ENCODE assay signal across 16 cellular contexts in genomic region chr5:113237893-113238292, GRCh38.
DNase-seq lines count a peak whose midpoint lies in the region; ATAC-seq and TF ChIP-seq lines count a peak whose summit lies in the region.
"Had no signal": no experiment of that assay in that cellular context is flagged by ENCODE, and none has a peak within 500 bp of the region (broad histone marks: within the 10 kb centered on the region; RNA-seq: fewer than 3 reads in every experiment).

No MANE protein-coding gene starts in this region.

- H3K4me3 Mint-ChIP-seq in GM23338 (no peak overlapping the region), WTC11 (no peak overlapping the region), mesothelial cell of epicardium (no peak overlapping the region)

- intact Hi-C loops in mucosa of descending colon (cut with DNase I, micrococcal nuclease), result no loop called here

- H3K4me2 ChIP-seq in GM23338, result no peak overlapping the region

- no peaks in the 10 kb centered on the region for H3K36me3 ChIP-seq in GM23338 (ENCODE audit: insufficient read depth)
- no peaks in the 10 kb centered on the region for H3K36me3 ChIP-seq in mucosa of descending colon (ENCODE audit: low read depth)
- H3K36me3 ChIP-seq: Peyer's patch had no signal

- no peaks in the 10 kb centered on the region for H3K9me2 ChIP-seq in GM23338 (ENCODE audit: insufficient read depth)

- no peaks in the 10 kb centered on the region for H4K20me1 ChIP-seq in GM23338 (replicated peaks; ENCODE audit: insufficient read depth)

- H3K36me3 Mint-ChIP-seq in GM23338 (ENCODE audit: low read depth) (no peaks in the 10 kb centered on the region), WTC11 (no peaks in the 10 kb centered on the region), mesothelial cell of epicardium (no peaks in the 10 kb centered on the region)

- H3K79me2 ChIP-seq in GM23338 (replicated peaks; ENCODE audit: insufficient read depth), result no peaks in the 10 kb centered on the region

- DNase-seq in GM23338 (ENCODE audit: low spot score) (no peak), NCI-H69 (lab: John Stamatoyannopoulos, UW) (peak; percentile 42), WTC11 (ENCODE audit: low spot score) (no peak), mesothelial cell of epicardium (ENCODE audit: low spot score in 2 of 2, unreplicated experiment in 2 of 2) (no peak), GOT3 (lab: John Stamatoyannopoulos, UW) (no peak), mucosa of descending colon (no peak)
- DNase-seq: C1 segment of cervical spinal cord, NCI-H1092 treated with DMSO at 0.1 percent for 48 hours, NCI-H345, NCI-H524 treated with DMSO at 0.1 percent for 48 hours, Peyer's patch, T-helper 1 cell had no signal

- no peak overlapping the region for H2AFZ ChIP-seq in GM23338

- H3K27me3 Mint-ChIP-seq in GM23338 (ENCODE audit: insufficient read depth, low read depth, poor library complexity), result peaks cover 3% of the 10 kb centered on the region
- H3K27me3 Mint-ChIP-seq in WTC11 (ENCODE audit: low read depth), result no peaks in the 10 kb centered on the region
- no peaks in the 10 kb centered on the region for H3K27me3 Mint-ChIP-seq in mesothelial cell of epicardium (ENCODE audit: low read depth)

- POLR2A ChIA-PET in WTC11 (lab: Charles Lee), result interaction anchor here (0.7 kb wide), 1 partner anchor 37 kb away, joined by 3 read pairs; no protein-coding TSS in a partner anchor

- H3K9me3 Mint-ChIP-seq in GM23338 (no peaks in the 10 kb centered on the region), WTC11 (no peaks in the 10 kb centered on the region), mesothelial cell of epicardium (no peaks in the 10 kb centered on the region)

- H3K27ac ChIP-seq in GM23338 (ENCODE audit: low read depth), result no peak overlapping the region
- H3K27ac ChIP-seq: Peyer's patch had no signal

- ATAC-seq in GM23338, result no peak
- no peak for ATAC-seq in WTC11
- no peak for ATAC-seq in mucosa of descending colon
- no peak for ATAC-seq in HG03571 (IDR thresholded peaks at IDR 0.05; ENCODE audit: unreplicated experiment)
- no peak for ATAC-seq in GM19023 (IDR thresholded peaks at IDR 0.05; ENCODE audit: unreplicated experiment)
- ATAC-seq: HCT116, K562 had no signal

- H3F3A ChIP-seq in GM23338 (replicated peaks; ENCODE audit: low read depth), result no peaks in the 10 kb centered on the region

- no peak overlapping the region for H3K4me3 ChIP-seq in GM23338
- H3K4me3 ChIP-seq in mucosa of descending colon, result no peak overlapping the region
- H3K4me3 ChIP-seq: K562, Peyer's patch had no signal

- no peaks in the 10 kb centered on the region for H3K9me3 ChIP-seq in mucosa of descending colon
- H3K9me3 ChIP-seq: Peyer's patch had no signal

- H3K4me1 ChIP-seq in GM23338 (ENCODE audit: insufficient read depth), result peaks cover 44% of the 10 kb centered on the region
- no peaks in the 10 kb centered on the region for H3K4me1 ChIP-seq in mucosa of descending colon (ENCODE audit: low read depth)
- H3K4me1 ChIP-seq: Peyer's patch had no signal

- H3K4me1 Mint-ChIP-seq in GM23338 (peaks cover 51% of the 10 kb centered on the region), WTC11 (peaks cover 61% of the 10 kb centered on the region), mesothelial cell of epicardium (peaks cover 59% of the 10 kb centered on the region)

- H3K27ac Mint-ChIP-seq in GM23338 (peak overlapping the region; percentile 57; the same call in 1 of the 2 replicates), WTC11 (peak overlapping the region; percentile 14; the same call in 1 of the 2 replicates), mesothelial cell of epicardium (peak overlapping the region; percentile 41)

- CTCF ChIA-PET in WTC11 (lab: Charles Lee), result no interaction called here

- TF ChIP-seq CTCF in GM23338 (conservative IDR thresholded peaks at IDR 0.05; ENCODE audit: low read depth in 2 of 2) (no peak), WTC11 (IDR thresholded peaks at IDR 0.05) (no peak), mesothelial cell of epicardium (IDR thresholded peaks at IDR 0.05; ENCODE audit: unreplicated experiment) (no peak), mucosa of descending colon (IDR thresholded peaks at IDR 0.05) (no peak)

- H3K27me3 ChIP-seq in GM23338 (ENCODE audit: insufficient read depth), result no peaks in the 10 kb centered on the region
- H3K27me3 ChIP-seq: Peyer's patch had no signal

TF ChIP-seq in GM23338, 12 proteins besides CTCF, POLR2A, EP300 and RAD21:
- TF ChIP-seq POLR2AphosphoS5 (IDR thresholded peaks at IDR 0.05; ENCODE audit: low read depth) (no peak), EZH2phosphoT487 (IDR thresholded peaks at IDR 0.05; ENCODE audit: unreplicated experiment) (no peak), EZH2 (IDR thresholded peaks at IDR 0.05; ENCODE audit: low read depth, unreplicated experiment) (no peak), CREB1 (CRISPR knock-in tag; IDR thresholded peaks at IDR 0.05; ENCODE audit: low read depth) (no peak)
TF ChIP-seq in GM23338: peak in this region for 0.

TF ChIP-seq in WTC11, 78 proteins besides CTCF, POLR2A, EP300 and RAD21:
- no peak for TF ChIP-seq RELA (CRISPR knock-in tag; IDR thresholded peaks at IDR 0.05; ENCODE audit: borderline replicate concordance)
- TF ChIP-seq ZNF671 (CRISPR knock-in tag; IDR thresholded peaks at IDR 0.05), result no peak
- TF ChIP-seq KAT7 (CRISPR knock-in tag; IDR thresholded peaks at IDR 0.05; ENCODE audit: borderline replicate concordance), result no peak
- TF ChIP-seq GABPB1 (CRISPR knock-in tag; IDR thresholded peaks at IDR 0.05), result no peak
- no peak for TF ChIP-seq USF2 (CRISPR knock-in tag; IDR thresholded peaks at IDR 0.05)
- no peak for TF ChIP-seq CBFB (CRISPR knock-in tag; IDR thresholded peaks at IDR 0.05; ENCODE audit: low read depth)
- no peak for TF ChIP-seq EMX1 (CRISPR knock-in tag; IDR thresholded peaks at IDR 0.05)
- TF ChIP-seq ELF4 (CRISPR knock-in tag; IDR thresholded peaks at IDR 0.05; ENCODE audit: low read depth), result no peak
- TF ChIP-seq ETV6 (CRISPR knock-in tag; IDR thresholded peaks at IDR 0.05), result no peak
- TF ChIP-seq, protein P1, sequence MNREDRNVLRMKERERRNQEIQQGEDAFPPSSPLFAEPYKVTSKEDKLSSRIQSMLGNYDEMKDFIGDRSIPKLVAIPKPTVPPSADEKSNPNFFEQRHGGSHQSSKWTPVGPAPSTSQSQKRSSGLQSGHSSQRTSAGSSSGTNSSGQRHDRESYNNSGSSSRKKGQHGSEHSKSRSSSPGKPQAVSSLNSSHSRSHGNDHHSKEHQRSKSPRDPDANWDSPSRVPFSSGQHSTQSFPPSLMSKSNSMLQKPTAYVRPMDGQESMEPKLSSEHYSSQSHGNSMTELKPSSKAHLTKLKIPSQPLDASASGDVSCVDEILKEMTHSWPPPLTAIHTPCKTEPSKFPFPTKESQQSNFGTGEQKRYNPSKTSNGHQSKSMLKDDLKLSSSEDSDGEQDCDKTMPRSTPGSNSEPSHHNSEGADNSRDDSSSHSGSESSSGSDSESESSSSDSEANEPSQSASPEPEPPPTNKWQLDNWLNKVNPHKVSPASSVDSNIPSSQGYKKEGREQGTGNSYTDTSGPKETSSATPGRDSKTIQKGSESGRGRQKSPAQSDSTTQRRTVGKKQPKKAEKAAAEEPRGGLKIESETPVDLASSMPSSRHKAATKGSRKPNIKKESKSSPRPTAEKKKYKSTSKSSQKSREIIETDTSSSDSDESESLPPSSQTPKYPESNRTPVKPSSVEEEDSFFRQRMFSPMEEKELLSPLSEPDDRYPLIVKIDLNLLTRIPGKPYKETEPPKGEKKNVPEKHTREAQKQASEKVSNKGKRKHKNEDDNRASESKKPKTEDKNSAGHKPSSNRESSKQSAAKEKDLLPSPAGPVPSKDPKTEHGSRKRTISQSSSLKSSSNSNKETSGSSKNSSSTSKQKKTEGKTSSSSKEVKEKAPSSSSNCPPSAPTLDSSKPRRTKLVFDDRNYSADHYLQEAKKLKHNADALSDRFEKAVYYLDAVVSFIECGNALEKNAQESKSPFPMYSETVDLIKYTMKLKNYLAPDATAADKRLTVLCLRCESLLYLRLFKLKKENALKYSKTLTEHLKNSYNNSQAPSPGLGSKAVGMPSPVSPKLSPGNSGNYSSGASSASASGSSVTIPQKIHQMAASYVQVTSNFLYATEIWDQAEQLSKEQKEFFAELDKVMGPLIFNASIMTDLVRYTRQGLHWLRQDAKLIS (CRISPR knock-in tag; IDR thresholded peaks at IDR 0.05; ENCODE audit: borderline replicate concordance), result no peak
- TF ChIP-seq, protein P2, sequence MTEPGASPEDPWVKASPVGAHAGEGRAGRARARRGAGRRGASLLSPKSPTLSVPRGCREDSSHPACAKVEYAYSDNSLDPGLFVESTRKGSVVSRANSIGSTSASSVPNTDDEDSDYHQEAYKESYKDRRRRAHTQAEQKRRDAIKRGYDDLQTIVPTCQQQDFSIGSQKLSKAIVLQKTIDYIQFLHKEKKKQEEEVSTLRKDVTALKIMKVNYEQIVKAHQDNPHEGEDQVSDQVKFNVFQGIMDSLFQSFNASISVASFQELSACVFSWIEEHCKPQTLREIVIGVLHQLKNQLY (CRISPR knock-in tag; IDR thresholded peaks at IDR 0.05), result no peak
- TF ChIP-seq, protein P3, sequence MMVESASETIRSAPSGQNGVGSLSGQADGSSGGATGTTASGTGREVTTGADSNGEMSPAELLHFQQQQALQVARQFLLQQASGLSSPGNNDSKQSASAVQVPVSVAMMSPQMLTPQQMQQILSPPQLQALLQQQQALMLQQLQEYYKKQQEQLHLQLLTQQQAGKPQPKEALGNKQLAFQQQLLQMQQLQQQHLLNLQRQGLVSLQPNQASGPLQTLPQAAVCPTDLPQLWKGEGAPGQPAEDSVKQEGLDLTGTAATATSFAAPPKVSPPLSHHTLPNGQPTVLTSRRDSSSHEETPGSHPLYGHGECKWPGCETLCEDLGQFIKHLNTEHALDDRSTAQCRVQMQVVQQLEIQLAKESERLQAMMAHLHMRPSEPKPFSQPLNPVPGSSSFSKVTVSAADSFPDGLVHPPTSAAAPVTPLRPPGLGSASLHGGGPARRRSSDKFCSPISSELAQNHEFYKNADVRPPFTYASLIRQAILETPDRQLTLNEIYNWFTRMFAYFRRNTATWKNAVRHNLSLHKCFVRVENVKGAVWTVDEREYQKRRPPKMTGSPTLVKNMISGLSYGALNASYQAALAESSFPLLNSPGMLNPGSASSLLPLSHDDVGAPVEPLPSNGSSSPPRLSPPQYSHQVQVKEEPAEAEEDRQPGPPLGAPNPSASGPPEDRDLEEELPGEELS (CRISPR knock-in tag; IDR thresholded peaks at IDR 0.05), result no peak
- TF ChIP-seq NFYB (CRISPR knock-in tag; conservative IDR thresholded peaks at IDR 0.05; ENCODE audit: low read depth), result no peak
- no peak for TF ChIP-seq ZNF121 (CRISPR knock-in tag; IDR thresholded peaks at IDR 0.05)
- no peak for TF ChIP-seq CREM (CRISPR knock-in tag; IDR thresholded peaks at IDR 0.05)
